In the genomic region with DNA sequence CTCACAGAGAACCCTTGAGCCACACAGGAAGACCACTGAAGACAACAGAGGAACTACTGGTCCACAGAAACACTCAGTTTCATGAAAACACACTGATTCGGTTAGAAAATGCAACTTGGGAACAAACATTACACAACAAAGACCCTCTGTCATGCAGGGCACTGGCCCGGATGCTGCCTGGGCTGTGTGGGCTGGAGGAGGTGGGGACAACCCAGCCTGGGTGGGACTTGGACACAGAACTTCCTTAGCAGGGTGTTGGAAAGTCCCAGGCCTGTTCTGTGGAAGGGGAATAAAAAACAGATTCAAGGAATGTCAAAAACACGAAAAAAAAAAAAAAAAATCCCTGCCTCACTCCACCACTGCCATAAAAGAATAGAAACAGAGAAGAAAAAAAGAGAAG, we compare ENCODE assay signal across 2 cellular contexts.
TF ChIP-seq lines count a peak whose summit lies in the region.

No MANE protein-coding gene starts in this region.

TF ChIP-seq in HepG2, 621 proteins besides CTCF, POLR2A, EP300 and RAD21:
- TF ChIP-seq KLF13 (CRISPR knock-in tag; IDR thresholded peaks at IDR 0.05) (no peak), HOXA9 (CRISPR knock-in tag; IDR thresholded peaks at IDR 0.05; ENCODE audit: borderline replicate concordance) (no peak), ZNF234 (CRISPR knock-in tag; conservative IDR thresholded peaks at IDR 0.05) (no peak), SCMH1 (CRISPR knock-in tag; IDR thresholded peaks at IDR 0.05; ENCODE audit: borderline replicate concordance) (no peak), ZSCAN21 (CRISPR knock-in tag; IDR thresholded peaks at IDR 0.05; ENCODE audit: borderline replicate concordance) (no peak), ZNF138 (CRISPR knock-in tag; IDR thresholded peaks at IDR 0.05; ENCODE audit: low read depth) (no peak), HNRNPK (IDR thresholded peaks at IDR 0.05; ENCODE audit: low read depth, low read length, poor library complexity, severe bottlenecking) (no peak), NBN (conservative IDR thresholded peaks at IDR 0.05) (no peak), MAFF (IDR thresholded peaks at IDR 0.05; ENCODE audit: low read depth, low read length) (no peak), FOXO1 (CRISPR knock-in tag; IDR thresholded peaks at IDR 0.05) (no peak)
- TF ChIP-seq, protein P1, sequence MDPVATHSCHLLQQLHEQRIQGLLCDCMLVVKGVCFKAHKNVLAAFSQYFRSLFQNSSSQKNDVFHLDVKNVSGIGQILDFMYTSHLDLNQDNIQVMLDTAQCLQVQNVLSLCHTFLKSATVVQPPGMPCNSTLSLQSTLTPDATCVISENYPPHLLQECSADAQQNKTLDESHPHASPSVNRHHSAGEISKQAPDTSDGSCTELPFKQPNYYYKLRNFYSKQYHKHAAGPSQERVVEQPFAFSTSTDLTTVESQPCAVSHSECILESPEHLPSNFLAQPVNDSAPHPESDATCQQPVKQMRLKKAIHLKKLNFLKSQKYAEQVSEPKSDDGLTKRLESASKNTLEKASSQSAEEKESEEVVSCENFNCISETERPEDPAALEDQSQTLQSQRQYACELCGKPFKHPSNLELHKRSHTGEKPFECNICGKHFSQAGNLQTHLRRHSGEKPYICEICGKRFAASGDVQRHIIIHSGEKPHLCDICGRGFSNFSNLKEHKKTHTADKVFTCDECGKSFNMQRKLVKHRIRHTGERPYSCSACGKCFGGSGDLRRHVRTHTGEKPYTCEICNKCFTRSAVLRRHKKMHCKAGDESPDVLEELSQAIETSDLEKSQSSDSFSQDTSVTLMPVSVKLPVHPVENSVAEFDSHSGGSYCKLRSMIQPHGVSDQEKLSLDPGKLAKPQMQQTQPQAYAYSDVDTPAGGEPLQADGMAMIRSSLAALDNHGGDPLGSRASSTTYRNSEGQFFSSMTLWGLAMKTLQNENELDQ (CRISPR knock-in tag; IDR thresholded peaks at IDR 0.05; ENCODE audit: borderline replicate concordance): no peak
- TF ChIP-seq, protein P2, sequence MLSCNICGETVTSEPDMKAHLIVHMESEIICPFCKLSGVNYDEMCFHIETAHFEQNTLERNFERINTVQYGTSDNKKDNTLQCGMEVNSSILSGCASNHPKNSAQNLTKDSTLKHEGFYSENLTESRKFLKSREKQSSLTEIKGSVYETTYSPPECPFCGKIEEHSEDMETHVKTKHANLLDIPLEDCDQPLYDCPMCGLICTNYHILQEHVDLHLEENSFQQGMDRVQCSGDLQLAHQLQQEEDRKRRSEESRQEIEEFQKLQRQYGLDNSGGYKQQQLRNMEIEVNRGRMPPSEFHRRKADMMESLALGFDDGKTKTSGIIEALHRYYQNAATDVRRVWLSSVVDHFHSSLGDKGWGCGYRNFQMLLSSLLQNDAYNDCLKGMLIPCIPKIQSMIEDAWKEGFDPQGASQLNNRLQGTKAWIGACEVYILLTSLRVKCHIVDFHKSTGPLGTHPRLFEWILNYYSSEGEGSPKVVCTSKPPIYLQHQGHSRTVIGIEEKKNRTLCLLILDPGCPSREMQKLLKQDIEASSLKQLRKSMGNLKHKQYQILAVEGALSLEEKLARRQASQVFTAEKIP (CRISPR knock-in tag; IDR thresholded peaks at IDR 0.05; ENCODE audit: borderline replicate concordance): no peak
TF ChIP-seq in HepG2: peak in this region for 0.

TF ChIP-seq in HEK293T, 16 proteins besides CTCF, POLR2A, EP300 and RAD21:
- no peak for TF ChIP-seq LEF1 (IDR thresholded peaks at IDR 0.05; ENCODE audit: borderline replicate concordance)
- no peak for TF ChIP-seq NFRKB (IDR thresholded peaks at IDR 0.05)
- no peak for TF ChIP-seq FOXK2 (IDR thresholded peaks at IDR 0.05)
- TF ChIP-seq HDGF (IDR thresholded peaks at IDR 0.05; ENCODE audit: borderline replicate concordance): no peak
- no peak for TF ChIP-seq BHLHE40 (IDR thresholded peaks at IDR 0.05; ENCODE audit: borderline replicate concordance)
- no peak for TF ChIP-seq TARDBP (IDR thresholded peaks at IDR 0.05)
- no peak for TF ChIP-seq L3MBTL2 (conservative IDR thresholded peaks at IDR 0.05)
- TF ChIP-seq FOXA1 (IDR thresholded peaks at IDR 0.05): no peak
- no peak for TF ChIP-seq SP1 (IDR thresholded peaks at IDR 0.05)
- no peak for TF ChIP-seq ARNT (IDR thresholded peaks at IDR 0.05)
